ENCODE assay signal across 11 cellular contexts in genomic region chr6:168133186-168133585, GRCh38. TPM values are rescaled to one million over a fixed set of nuclear protein-coding genes. Genes with fewer than 3 reads are reported as not detected.
DNase-seq lines count a peak whose midpoint lies in the region; ATAC-seq and TF ChIP-seq lines count a peak whose summit lies in the region.
"Had no signal": no experiment of that assay in that cellular context is flagged by ENCODE, and none has a peak within 500 bp of the region (broad histone marks: within the 10 kb centered on the region; RNA-seq: fewer than 3 reads in every experiment).

No MANE protein-coding gene starts in this region.

- H3K27ac Mint-ChIP-seq in activated CD4-positive, alpha-beta memory T cell treated with anti-CD3 and anti-CD28 coated beads for 36 hours: no peak overlapping the region

- H3K4me1 ChIP-seq in mucosa of descending colon (ENCODE audit: low read depth) (no peaks in the 10 kb centered on the region), upper lobe of right lung (no peaks in the 10 kb centered on the region)

- TF ChIP-seq CTCF in fibroblast of mammary gland (conservative IDR thresholded peaks at IDR 0.05; ENCODE audit: control insufficient read depth, insufficient read depth, low read depth, low read length) (no peak), mucosa of descending colon (IDR thresholded peaks at IDR 0.05) (no peak), upper lobe of right lung (IDR thresholded peaks at IDR 0.05) (no peak)

- no peaks in the 10 kb centered on the region for H3K4me1 Mint-ChIP-seq in activated CD4-positive, alpha-beta memory T cell treated with anti-CD3 and anti-CD28 coated beads for 36 hours (ENCODE audit: low read depth)

- POLR2A ChIA-PET in activated CD4-positive, alpha-beta memory T cell treated with anti-CD3 and anti-CD28 coated beads for 36 hours (lab: Charles Lee): interaction anchor here (0.5 kb wide), 1 partner anchor 811 kb away, joined by 3 read pairs; no protein-coding TSS in a partner anchor

- no peaks in the 10 kb centered on the region for H3K36me3 Mint-ChIP-seq in activated CD4-positive, alpha-beta memory T cell treated with anti-CD3 and anti-CD28 coated beads for 36 hours

- CTCF ChIA-PET in activated CD4-positive, alpha-beta memory T cell treated with anti-CD3 and anti-CD28 coated beads for 36 hours (lab: Charles Lee): no interaction called here

- intact Hi-C loops in mucosa of descending colon (cut with DNase I, micrococcal nuclease) (no loop called here), upper lobe of right lung (cut with DNase I) (no loop called here)
- intact Hi-C loops in activated CD4-positive, alpha-beta memory T cell treated with anti-CD3 and anti-CD28 coated beads for 36 hours (cut with micrococcal nuclease): no loop called here

- DNase-seq in activated CD8-positive, alpha-beta memory T cell treated with anti-CD3 and anti-CD28 coated beads for 24 hours: peak; percentile 33
- DNase-seq in activated CD8-positive, alpha-beta memory T cell treated with anti-CD3 and anti-CD28 coated beads, Interleukin-2, amount 50 U/mL, for 4 hours: no peak
- DNase-seq in fibroblast of mammary gland (ENCODE audit: low read depth): peak; percentile 41
- DNase-seq in mucosa of descending colon: peak in 1 of 3 donors; percentile 35
- no peak for DNase-seq in upper lobe of right lung
- no peak for DNase-seq in NCI-H345 treated with DMSO at 0.1 percent for 48 hours (lab: John Stamatoyannopoulos, UW; ENCODE audit: unreplicated experiment)
- no peak for DNase-seq in NCI-H526 treated with DMSO at 0.1 percent for 48 hours (lab: John Stamatoyannopoulos, UW)
- DNase-seq in activated CD4-positive, alpha-beta memory T cell treated with anti-CD3 and anti-CD28 coated beads for 36 hours: no peak
- DNase-seq: HCEC 1CT, KBM-7, RPMI8226 had no signal

- H3K36me3 ChIP-seq in mucosa of descending colon (ENCODE audit: low read depth) (no peaks in the 10 kb centered on the region), upper lobe of right lung (no peaks in the 10 kb centered on the region)

- ATAC-seq in mucosa of descending colon: peak; percentile 14
- no peak for ATAC-seq in upper lobe of right lung

- H3K27ac ChIP-seq in upper lobe of right lung: no peak overlapping the region

- H3K27me3 ChIP-seq in upper lobe of right lung: no peaks in the 10 kb centered on the region

- no peaks in the 10 kb centered on the region for H3K9me3 Mint-ChIP-seq in activated CD4-positive, alpha-beta memory T cell treated with anti-CD3 and anti-CD28 coated beads for 36 hours

- peaks cover 24% of the 10 kb centered on the region for H3K27me3 Mint-ChIP-seq in activated CD4-positive, alpha-beta memory T cell treated with anti-CD3 and anti-CD28 coated beads for 36 hours

- H3K9me3 ChIP-seq in mucosa of descending colon (no peaks in the 10 kb centered on the region), upper lobe of right lung (no peaks in the 10 kb centered on the region)

- H3K4me3 Mint-ChIP-seq in activated CD4-positive, alpha-beta memory T cell treated with anti-CD3 and anti-CD28 coated beads for 36 hours: no peak overlapping the region

- H3K4me3 ChIP-seq in fibroblast of mammary gland (ENCODE audit: control insufficient read depth, low read depth, low read length) (no peak overlapping the region), mucosa of descending colon (no peak overlapping the region), upper lobe of right lung (peak overlapping the region; percentile 19)

RNA-seq across cellular contexts. Expression of gene FRMD1, which starts 54.2 kb away (rescaled TPM):
- total RNA-seq in mucosa of descending colon (10 to 100 TPM; 14.3 to 57.5 (median 17.1) TPM), upper lobe of right lung (0.09 TPM)
- not detected for total RNA-seq in activated CD4-positive, alpha-beta memory T cell treated with anti-CD3 and anti-CD28 coated beads for 36 hours

Comparison
In these comparisons a context has a peak if more than half of its experiments do, and no peak if none do; other contexts are left out.
1. DNase-seq: peak in activated CD8-positive, alpha-beta memory T cell treated with anti-CD3 and anti-CD28 coated beads for 24 hours (single experiment) and fibroblast of mammary gland (single experiment); none in activated CD8-positive, alpha-beta memory T cell treated with anti-CD3 and anti-CD28 coated beads, Interleukin-2, amount 50 U/mL, for 4 hours (single experiment), upper lobe of right lung (single experiment), NCI-H345 treated with DMSO at 0.1 percent for 48 hours (single experiment), NCI-H526 treated with DMSO at 0.1 percent for 48 hours (single experiment) and activated CD4-positive, alpha-beta memory T cell treated with anti-CD3 and anti-CD28 coated beads for 36 hours (single experiment).
2. RNA of gene FRMD1, which starts 54.2 kb away (total RNA-seq): 14.3 to 57.5 TPM in mucosa of descending colon; 0.09 TPM in upper lobe of right lung (single experiment) and not detected in activated CD4-positive, alpha-beta memory T cell treated with anti-CD3 and anti-CD28 coated beads for 36 hours; every median in the first group is over 10 times any median in the second.